1 cellular context compared by ENCODE assay signal in genomic region chr12:1703771-1704170, GRCh38.
TF ChIP-seq lines count a peak whose summit lies in the region.

No MANE protein-coding gene starts in this region.

TF ChIP-seq in K562, 482 proteins besides CTCF, POLR2A, EP300 and RAD21 (continued from another document):
- TF ChIP-seq ZNF512 (tag; IDR thresholded peaks at IDR 0.05) (no peak), FOXP4 (CRISPR knock-in tag; IDR thresholded peaks at IDR 0.05; ENCODE audit: borderline replicate concordance) (no peak), TAF7 (tag; IDR thresholded peaks at IDR 0.05) (no peak), ZFX (CRISPR knock-in tag; IDR thresholded peaks at IDR 0.05) (no peak), STAT5B (CRISPR knock-in tag; IDR thresholded peaks at IDR 0.05) (no peak), ZBTB7A (IDR thresholded peaks at IDR 0.05; ENCODE audit: borderline replicate concordance, control insufficient read depth, low read depth, low read length) (no peak), SRSF9 (IDR thresholded peaks at IDR 0.05; ENCODE audit: borderline replicate concordance, low read depth, low read length) (no peak), PRPF4 (IDR thresholded peaks at IDR 0.05; ENCODE audit: insufficient read depth, low read depth, low read length, poor library complexity, severe bottlenecking) (no peak), NFE2 (IDR thresholded peaks at IDR 0.05; ENCODE audit: low read depth) (no peak), BRF2 (IDR thresholded peaks at IDR 0.05; ENCODE audit: borderline replicate concordance, insufficient read depth, insufficient read length) (no peak), RBM14 (IDR thresholded peaks at IDR 0.05; ENCODE audit: borderline replicate concordance, insufficient read depth, low read depth, low read length) (no peak)
- TF ChIP-seq, protein P1, sequence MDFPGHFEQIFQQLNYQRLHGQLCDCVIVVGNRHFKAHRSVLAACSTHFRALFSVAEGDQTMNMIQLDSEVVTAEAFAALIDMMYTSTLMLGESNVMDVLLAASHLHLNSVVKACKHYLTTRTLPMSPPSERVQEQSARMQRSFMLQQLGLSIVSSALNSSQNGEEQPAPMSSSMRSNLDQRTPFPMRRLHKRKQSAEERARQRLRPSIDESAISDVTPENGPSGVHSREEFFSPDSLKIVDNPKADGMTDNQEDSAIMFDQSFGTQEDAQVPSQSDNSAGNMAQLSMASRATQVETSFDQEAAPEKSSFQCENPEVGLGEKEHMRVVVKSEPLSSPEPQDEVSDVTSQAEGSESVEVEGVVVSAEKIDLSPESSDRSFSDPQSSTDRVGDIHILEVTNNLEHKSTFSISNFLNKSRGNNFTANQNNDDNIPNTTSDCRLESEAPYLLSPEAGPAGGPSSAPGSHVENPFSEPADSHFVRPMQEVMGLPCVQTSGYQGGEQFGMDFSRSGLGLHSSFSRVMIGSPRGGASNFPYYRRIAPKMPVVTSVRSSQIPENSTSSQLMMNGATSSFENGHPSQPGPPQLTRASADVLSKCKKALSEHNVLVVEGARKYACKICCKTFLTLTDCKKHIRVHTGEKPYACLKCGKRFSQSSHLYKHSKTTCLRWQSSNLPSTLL (IDR thresholded peaks at IDR 0.05): no peak
- TF ChIP-seq, protein P2, sequence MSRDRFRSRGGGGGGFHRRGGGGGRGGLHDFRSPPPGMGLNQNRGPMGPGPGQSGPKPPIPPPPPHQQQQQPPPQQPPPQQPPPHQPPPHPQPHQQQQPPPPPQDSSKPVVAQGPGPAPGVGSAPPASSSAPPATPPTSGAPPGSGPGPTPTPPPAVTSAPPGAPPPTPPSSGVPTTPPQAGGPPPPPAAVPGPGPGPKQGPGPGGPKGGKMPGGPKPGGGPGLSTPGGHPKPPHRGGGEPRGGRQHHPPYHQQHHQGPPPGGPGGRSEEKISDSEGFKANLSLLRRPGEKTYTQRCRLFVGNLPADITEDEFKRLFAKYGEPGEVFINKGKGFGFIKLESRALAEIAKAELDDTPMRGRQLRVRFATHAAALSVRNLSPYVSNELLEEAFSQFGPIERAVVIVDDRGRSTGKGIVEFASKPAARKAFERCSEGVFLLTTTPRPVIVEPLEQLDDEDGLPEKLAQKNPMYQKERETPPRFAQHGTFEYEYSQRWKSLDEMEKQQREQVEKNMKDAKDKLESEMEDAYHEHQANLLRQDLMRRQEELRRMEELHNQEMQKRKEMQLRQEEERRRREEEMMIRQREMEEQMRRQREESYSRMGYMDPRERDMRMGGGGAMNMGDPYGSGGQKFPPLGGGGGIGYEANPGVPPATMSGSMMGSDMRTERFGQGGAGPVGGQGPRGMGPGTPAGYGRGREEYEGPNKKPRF (IDR thresholded peaks at IDR 0.05; ENCODE audit: low read depth, low read length): no peak
